ENCODE assay signal across 15 cellular contexts in genomic region chr15:85757939-85758654, GRCh38. TPM values are rescaled to one million over a fixed set of nuclear protein-coding genes. Genes with fewer than 3 reads are reported as not detected.
DNase-seq lines count a peak whose midpoint lies in the region; ATAC-seq and TF ChIP-seq lines count a peak whose summit lies in the region.
"Had no signal": no experiment of that assay in that cellular context is flagged by ENCODE, and none has a peak within 500 bp of the region (broad histone marks: within the 10 kb centered on the region; RNA-seq: fewer than 3 reads in every experiment).

No MANE protein-coding gene starts in this region.

- H3K9me3 ChIP-seq in neuronal stem cell (replicated peaks in 1 of 2; ENCODE audit: control insufficient read depth in 2 of 2, insufficient read depth in 1 of 2, low read depth in 1 of 2, low read length in 2 of 2) (no peaks in the 10 kb centered on the region), suprapubic skin (no peaks in the 10 kb centered on the region), WERI-Rb-1 (ENCODE audit: severe bottlenecking) (no peaks in the 10 kb centered on the region)

- H3K9me3 Mint-ChIP-seq in brain: no peaks in the 10 kb centered on the region

- no peak overlapping the region for H3K14ac ChIP-seq in neuronal stem cell (ENCODE audit: low read length)

- peaks cover 22% of the 10 kb centered on the region for H3K36me3 Mint-ChIP-seq in brain
- H3K36me3 Mint-ChIP-seq: CD4-positive, CD25-positive, alpha-beta regulatory T cell had no signal

- TF ChIP-seq EP300 in suprapubic skin (IDR thresholded peaks at IDR 0.05): no peak

- no peak overlapping the region for H3K4ac ChIP-seq in neuronal stem cell (ENCODE audit: low read length)

- H2AK5ac ChIP-seq in neuronal stem cell (ENCODE audit: low read depth, low read length): no peak overlapping the region

- intact Hi-C loops in Right ventricle myocardium superior (cut with DNase I) (no loop called here), left cardiac atrium (cut with DNase I) (no loop called here)

- TF ChIP-seq CTCF in brain (conservative IDR thresholded peaks at IDR 0.05): no peak
- TF ChIP-seq CTCF in suprapubic skin (IDR thresholded peaks at IDR 0.05): no peak
- no peak for TF ChIP-seq CTCF in WERI-Rb-1 (IDR thresholded peaks at IDR 0.05; ENCODE audit: low read depth, low read length)

- WGBS in neuronal stem cell (ENCODE audit: extremely low coverage in 2 of 2, insufficient read length in 2 of 2, insufficient replicate concordance in 1 of 2), 2 donors: no CpG with 5 or more reads among the region's 17 CpGs
- WGBS in suprapubic skin: 80% methylated on average over 16 of the region's 17 CpGs

- peaks cover 46% of the 10 kb centered on the region for H3K4me1 Mint-ChIP-seq in brain

- peak overlapping the region; percentile 83 for H2BK5ac ChIP-seq in neuronal stem cell (ENCODE audit: low read length)

- ATAC-seq in Right ventricle myocardium superior (ENCODE audit: poor library complexity) (no peak), left cardiac atrium (no peak)
- ATAC-seq: GM12878, K562 had no signal

- H4K8ac ChIP-seq in neuronal stem cell (ENCODE audit: low read depth, low read length): no peak overlapping the region

- DNase-seq in Right ventricle myocardium superior (peak; percentile 24), left cardiac atrium (no peak), neuronal stem cell (ENCODE audit: low spot score) (no peak), suprapubic skin (ENCODE audit: low spot score in 2 of 2) (peak; percentile 47 to 50), WERI-Rb-1 (no peak), DMS79 treated with DMSO at 0.1 percent for 48 hours (lab: John Stamatoyannopoulos, UW) (no peak), SK-N-DZ (ENCODE audit: low spot score) (no peak)
- DNase-seq: ACHN; CD4-positive, CD25-positive, alpha-beta regulatory T cell; NCI-H146; NCI-H345; NCI-H69 had no signal

- no peak overlapping the region for H2BK15ac ChIP-seq in neuronal stem cell (ENCODE audit: low read length)

- H3K27me3 ChIP-seq in neuronal stem cell (ENCODE audit: control insufficient read depth in 3 of 3, insufficient read depth in 3 of 3, low read depth in 1 of 3, low read length in 3 of 3): no peaks in the 10 kb centered on the region
- H3K27me3 ChIP-seq in suprapubic skin: no peaks in the 10 kb centered on the region
- H3K27me3 ChIP-seq in WERI-Rb-1 (ENCODE audit: insufficient read depth, low read depth, severe bottlenecking): no peaks in the 10 kb centered on the region

- H3K9ac ChIP-seq in neuronal stem cell (ENCODE audit: low read depth, low read length, poor library complexity): peak overlapping the region; percentile 15

- H3K27ac ChIP-seq in neuronal stem cell (replicated peaks; ENCODE audit: low read length): no peak overlapping the region
- H3K27ac ChIP-seq in suprapubic skin: no peak overlapping the region
- no peak overlapping the region for H3K27ac ChIP-seq in WERI-Rb-1

- H3K27ac Mint-ChIP-seq in brain: peak overlapping the region; percentile 27 to 83 (median 35)
- H3K27ac Mint-ChIP-seq: CD4-positive, CD25-positive, alpha-beta regulatory T cell had no signal

- H4K91ac ChIP-seq in neuronal stem cell (ENCODE audit: low read depth, low read length, poor library complexity): no peak overlapping the region

- H2BK120ac ChIP-seq in neuronal stem cell (ENCODE audit: low read depth, low read length): no peak overlapping the region

- no peak overlapping the region for H3K4me2 ChIP-seq in neuronal stem cell (ENCODE audit: insufficient read depth, low read length, poor library complexity, severe bottlenecking)

- H3K79me1 ChIP-seq in neuronal stem cell (ENCODE audit: low read depth, low read length): peaks cover 11% of the 10 kb centered on the region

- H3K36me3 ChIP-seq in neuronal stem cell (replicated peaks in 1 of 2; ENCODE audit: control insufficient read depth in 2 of 2, insufficient read depth in 2 of 2, low read length in 2 of 2) (peaks cover 7 to 95% of the 10 kb centered on the region in 2 donors), suprapubic skin (peaks cover 18% of the 10 kb centered on the region), WERI-Rb-1 (no peaks in the 10 kb centered on the region; the same call in none of the 2 replicates)

- H3K27me3 Mint-ChIP-seq in brain: no peaks in the 10 kb centered on the region
- H3K27me3 Mint-ChIP-seq: CD4-positive, CD25-positive, alpha-beta regulatory T cell had no signal

- peaks cover 0 to 7% of the 10 kb centered on the region in 2 donors for H3K4me1 ChIP-seq in neuronal stem cell (ENCODE audit: control insufficient read depth in 2 of 2, insufficient read depth in 1 of 2, low read depth in 1 of 2, low read length in 2 of 2)
- peaks cover 28% of the 10 kb centered on the region for H3K4me1 ChIP-seq in suprapubic skin

- no peak overlapping the region for H3K4me3 Mint-ChIP-seq in brain
- H3K4me3 Mint-ChIP-seq: CD4-positive, CD25-positive, alpha-beta regulatory T cell had no signal

- H3K4me3 ChIP-seq in neuronal stem cell (ENCODE audit: low read length in 2 of 2): no peak overlapping the region
- no peak overlapping the region for H3K4me3 ChIP-seq in suprapubic skin
- H3K4me3 ChIP-seq in WERI-Rb-1 (ENCODE audit: low read depth, low read length): no peak overlapping the region
- H3K4me3 ChIP-seq: GM12878, K562 had no signal

- peak overlapping the region; percentile 49 for H3K23ac ChIP-seq in neuronal stem cell (ENCODE audit: low read depth, low read length, poor library complexity)

- TF ChIP-seq POLR2A in suprapubic skin (IDR thresholded peaks at IDR 0.05): no peak

- no peak overlapping the region for H2BK12ac ChIP-seq in neuronal stem cell (ENCODE audit: low read length)

- H2AFZ ChIP-seq in neuronal stem cell (ENCODE audit: low read length): no peak overlapping the region

- peak overlapping the region; percentile 36 for H3K18ac ChIP-seq in neuronal stem cell (ENCODE audit: low read length)

RNA-seq across cellular contexts. Expression of gene KLHL25, which starts 36.6 kb away (rescaled TPM):
- total RNA-seq in Right ventricle myocardium superior: 4.1 TPM
- 1 to 10 TPM; 5.9 to 7.3 TPM for total RNA-seq in left cardiac atrium
- polyA plus RNA-seq in brain (ENCODE audit: insufficient read depth, low read depth, low replicate concordance): 14.7 TPM
- polyA plus RNA-seq in neuronal stem cell (2013, experiment 1 of 2): 5.8 TPM
- polyA plus RNA-seq in neuronal stem cell (2013, experiment 2 of 2): 5.8 TPM
- 10 to 100 TPM; 14.4 to 24.8 (median 18.5) TPM for total RNA-seq in suprapubic skin
- 16.6 and 22.5 TPM in 2 replicates for polyA plus RNA-seq in SK-N-DZ (2014; cell fraction: cytosol; rRNA removed)
- polyA plus RNA-seq in SK-N-DZ (2014; cell fraction: nucleus; rRNA removed): 20.5 and 29.3 TPM in 2 replicates

Comparison
In these comparisons a context has a peak if more than half of its experiments do, and no peak if none do; other contexts are left out.
1. DNase-seq: peak in Right ventricle myocardium superior (single experiment) and suprapubic skin (2 of 2); none in left cardiac atrium (single experiment), neuronal stem cell (single experiment), WERI-Rb-1 (single experiment), DMS79 treated with DMSO at 0.1 percent for 48 hours (single experiment) and SK-N-DZ (single experiment).